ENCODE assay signal across 17 cellular contexts in genomic region chr3:130379274-130379673, GRCh38. TPM values are rescaled to one million over a fixed set of nuclear protein-coding genes. Genes with fewer than 3 reads are reported as not detected.
"Had no signal": no experiment of that assay in that cellular context is flagged by ENCODE, and none has a peak within 500 bp of the region (broad histone marks: within the 10 kb centered on the region; RNA-seq: fewer than 3 reads in every experiment).

No MANE protein-coding gene starts in this region.

- H3K9me3 Mint-ChIP-seq: activated CD4-positive, alpha-beta memory T cell treated with anti-CD3 and anti-CD28 coated beads, Interleukin-2, amount 10 ng/mL, durations not matched to agents 7 days and 5 days; neural crest cell had no signal

- ATAC-seq: activated CD4-positive, alpha-beta T cell treated with anti-CD3 and anti-CD28 coated beads for 36 hours; activated T-cell treated with anti-CD3 and anti-CD28 coated beads, Interleukin-2, amount 50 U/mL, for 72 hours; stimulated activated naive CD8-positive, alpha-beta T cell treated with anti-CD3 and anti-CD28 coated beads, Interleukin-15, amount 100 ng/mL, for 72 hours had no signal

- H3K4me1 ChIP-seq: testis, uterus had no signal

- H3K4me3 Mint-ChIP-seq: activated CD4-positive, alpha-beta memory T cell treated with anti-CD3 and anti-CD28 coated beads, Interleukin-2, amount 10 ng/mL, durations not matched to agents 7 days and 5 days; activated CD4-positive, alpha-beta T cell treated with anti-CD3 and anti-CD28 coated beads for 36 hours; activated T-cell treated with anti-CD3 and anti-CD28 coated beads, Interleukin-2, amount 50 U/mL, for 72 hours; neural crest cell; stimulated activated naive CD8-positive, alpha-beta T cell treated with anti-CD3 and anti-CD28 coated beads, Interleukin-15, amount 100 ng/mL, for 72 hours had no signal

- H3K27me3 Mint-ChIP-seq: stimulated activated naive CD8-positive, alpha-beta T cell treated with anti-CD3 and anti-CD28 coated beads, Interleukin-15, amount 100 ng/mL, for 72 hours had no signal

- H3K27ac Mint-ChIP-seq: activated CD4-positive, alpha-beta memory T cell treated with anti-CD3 and anti-CD28 coated beads, Interleukin-2, amount 10 ng/mL, durations not matched to agents 7 days and 5 days; activated CD4-positive, alpha-beta T cell treated with anti-CD3 and anti-CD28 coated beads for 36 hours; activated T-cell treated with anti-CD3 and anti-CD28 coated beads, Interleukin-2, amount 50 U/mL, for 72 hours; stimulated activated naive CD8-positive, alpha-beta T cell treated with anti-CD3 and anti-CD28 coated beads, Interleukin-15, amount 100 ng/mL, for 72 hours had no signal

- DNase-seq: activated CD4-positive, alpha-beta memory T cell treated with anti-CD3 and anti-CD28 coated beads, Interleukin-2, amount 10 ng/mL, durations not matched to agents 7 days and 5 days; activated CD4-positive, alpha-beta T cell treated with anti-CD3 and anti-CD28 coated beads for 36 hours; activated CD8-positive, alpha-beta memory T cell treated with anti-CD3 and anti-CD28 coated beads, Interleukin-2, amount 50 U/mL, for 4 hours; activated naive CD4-positive, alpha-beta T cell; activated T-cell treated with anti-CD3 and anti-CD28 coated beads, Interleukin-2, amount 50 U/mL, for 72 hours; central memory CD4-positive, alpha-beta T cell; effector memory CD4-positive, alpha-beta T cell; kidney; ovary; stimulated activated CD4-positive, alpha-beta T cell treated with anti-CD3 and anti-CD28 coated beads, Interleukin-4, amount 100 ng/mL, for 4 hours; stimulated activated naive CD8-positive, alpha-beta T cell treated with anti-CD3 and anti-CD28 coated beads, Interleukin-15, amount 100 ng/mL, for 72 hours; testis; uterus had no signal

- H3K4me1 Mint-ChIP-seq: activated CD4-positive, alpha-beta memory T cell treated with anti-CD3 and anti-CD28 coated beads, Interleukin-2, amount 10 ng/mL, durations not matched to agents 7 days and 5 days; activated CD4-positive, alpha-beta T cell treated with anti-CD3 and anti-CD28 coated beads for 36 hours; neural crest cell; stimulated activated naive CD8-positive, alpha-beta T cell treated with anti-CD3 and anti-CD28 coated beads, Interleukin-15, amount 100 ng/mL, for 72 hours had no signal

- H3K27ac ChIP-seq: ovary, testis, uterus, VCaP had no signal

- H3K36me3 ChIP-seq: ovary, uterus had no signal

- H3K27me3 ChIP-seq: ovary, testis, uterus had no signal

- H3K9me3 ChIP-seq: ovary, testis, uterus had no signal

- H3K4me3 ChIP-seq: ovary, testis, uterus had no signal

RNA-seq across cellular contexts. Expression of gene COL6A5, which starts 33.8 kb away (rescaled TPM):
- total RNA-seq: activated CD4-positive, alpha-beta T cell treated with anti-CD3 and anti-CD28 coated beads for 36 hours; activated T-cell treated with anti-CD3 and anti-CD28 coated beads, Interleukin-2, amount 50 U/mL, for 72 hours; mesenteric fat pad; neural crest cell; skeletal muscle tissue had no signal
